Comparison of ENCODE assay signal across 1 cellular context in genomic region chr6:90947184-90948064, GRCh38.
TF ChIP-seq lines count a peak whose summit lies in the region.

No MANE protein-coding gene starts in this region.

TF ChIP-seq in GM23338, 12 proteins besides CTCF, POLR2A, EP300 and RAD21 (continued from another document):
- peak; percentile 38 for TF ChIP-seq REST (IDR thresholded peaks at IDR 0.05; ENCODE audit: unreplicated experiment)
